8 cellular contexts compared by ENCODE assay signal in genomic region chr1:146051853-146052676, GRCh38. TPM values are rescaled to one million over a fixed set of nuclear protein-coding genes. Genes with fewer than 3 reads are reported as not detected.
DNase-seq lines count a peak whose midpoint lies in the region; ATAC-seq, FAIRE-seq and TF ChIP-seq lines count a peak whose summit lies in the region.
"Not testable (repeated sequence)": the region's sequence is repeated elsewhere in the genome, so short reads cannot be mapped to it uniquely, and the experiment has no call there.

No MANE protein-coding gene starts in this region.

- peaks cover 29% of the 10 kb centered on the region for H3K4me1 ChIP-seq in A549
- H3K4me1 ChIP-seq in skeletal muscle tissue (ENCODE audit: control insufficient read depth in 3 of 3, insufficient read depth in 3 of 3, low read length in 3 of 3): not testable (repeated sequence)

- peak; percentile 99 for TF ChIP-seq POLR2A in A549 (IDR thresholded peaks at IDR 0.05; ENCODE audit: low read length)

- not testable (repeated sequence) for H3K36me3 ChIP-seq in bronchial epithelial cell (ENCODE audit: control insufficient read depth, insufficient read depth, low read length); skeletal muscle tissue (ENCODE audit: control insufficient read depth in 3 of 3, insufficient read depth in 3 of 3, low read length in 3 of 3)

- not testable (repeated sequence) for TF ChIP-seq CTCF in A549 (IDR thresholded peaks at IDR 0.05); bronchial epithelial cell (IDR thresholded peaks at IDR 0.05; ENCODE audit: insufficient read depth, low read length, severe bottlenecking)

- peak in 1 of 2 experiments; percentile 38; a peak in 1 of 5 replicates for TF ChIP-seq EP300 in A549 (IDR thresholded peaks at IDR 0.05)

- WGBS in A549 (ENCODE audit: missing lambda C conversion rate): under 1% methylated on average over 32 of the region's 47 CpGs

- H3K9me3 ChIP-seq in A549; skeletal muscle tissue (ENCODE audit: control insufficient read depth in 3 of 3, low read length in 3 of 3): not testable (repeated sequence)

- TF ChIP-seq RAD21 in A549 (conservative IDR thresholded peaks at IDR 0.05 in 1 of 2, IDR thresholded peaks at IDR 0.05 in 1 of 2): peak in 1 of 2 experiments; percentile 28; a peak in 2 of 5 replicates

- H3K27ac ChIP-seq in A549 (peak overlapping the region; percentile 95 to 98), skeletal muscle tissue (ENCODE audit: low read depth, low read length) (peak overlapping the region; percentile 73)

- H3K27me3 ChIP-seq in bronchial epithelial cell (ENCODE audit: control insufficient read depth, insufficient read depth, low read length); skeletal muscle tissue (ENCODE audit: control insufficient read depth in 3 of 3, insufficient read depth in 3 of 3, low read length in 3 of 3): not testable (repeated sequence)

- H3K4me2 ChIP-seq in A549: peak overlapping the region; percentile 90

- FAIRE-seq in A549 (lab: Jason Lieb, UNC); bronchial epithelial cell (lab: Jason Lieb, UNC): not testable (repeated sequence)

- DNase-seq in A549 (ENCODE audit: low read depth in 1 of 2, low spot score in 1 of 2) (peak; percentile 92 to 98), NCI-H2227 treated with DMSO at 0.1 percent for 48 hours (lab: John Stamatoyannopoulos, UW) (peak; percentile 93), bronchial epithelial cell (ENCODE audit: low read depth) (peak; percentile 97), iPS-NIHi7 (ENCODE audit: extremely low spot score) (peak; percentile 78)
- DNase-seq in activated CD4-positive, CD25-positive, alpha-beta regulatory T cell (lab: John Stamatoyannopoulos, UW): peak; percentile 50 to 76 (median 68)

- ATAC-seq in A549 (peak; percentile 95 to 99), GM18861 (IDR thresholded peaks at IDR 0.05; ENCODE audit: unreplicated experiment) (peak; percentile 58), HG03139 (IDR thresholded peaks at IDR 0.05; ENCODE audit: unreplicated experiment) (peak; percentile 81)

- POLR2A ChIA-PET in A549 (lab: Yijun Ruan, JAX): interaction anchor here (0.8 to 4.6 kb wide), 6 partner anchors 9 to 125 kb away, joined by 3 to 106 read pairs (median 4); partner anchors contain the start of genes ANKRD34A, LIX1L, POLR3GL and RBM8A

- CTCF ChIA-PET in A549 (lab: Yijun Ruan, JAX): interaction anchor here (1.6 to 5.9 kb wide), 2 partner anchors 15 to 19 kb away, joined by 5 to 41 read pairs; no protein-coding TSS in a partner anchor

- H3K4me3 ChIP-seq in A549 (peak overlapping the region; percentile 50), bronchial epithelial cell (ENCODE audit: low read depth, low read length) (peak overlapping the region; percentile 36), skeletal muscle tissue (ENCODE audit: low read length in 3 of 3) (peak overlapping the region; percentile 41 to 69 (median 61))

- H3K9ac ChIP-seq in skeletal muscle tissue (ENCODE audit: low read depth in 1 of 3, low read length in 3 of 3): peak overlapping the region; percentile 35 to 85 (median 78)

TF ChIP-seq in A549, 52 proteins besides CTCF, POLR2A, EP300 and RAD21 (continues in another document):
- TF ChIP-seq RFX5 (IDR thresholded peaks at IDR 0.05) (0 out of 2 replicates have a peak, but pooled peaks have one; percentile 18), MAZ (IDR thresholded peaks at IDR 0.05; ENCODE audit: borderline replicate concordance, low read depth, low read length) (peak; percentile 89), HOXB13 (CRISPR knock-in tag; IDR thresholded peaks at IDR 0.05; ENCODE audit: low read depth) (0 out of 2 replicates have a peak, but pooled peaks have one; percentile 41), JUN (IDR thresholded peaks at IDR 0.05) (peak; percentile 100), CHD2 (IDR thresholded peaks at IDR 0.05; ENCODE audit: low read length, partially characterized antibody) (peak; percentile 65), POLR2AphosphoS2 (conservative IDR thresholded peaks at IDR 0.05; ENCODE audit: low read length) (peak; percentile 95), MAFK (IDR thresholded peaks at IDR 0.05; ENCODE audit: partially characterized antibody) (peak; percentile 99), TP53 (CRISPR knock-in tag; IDR thresholded peaks at IDR 0.05) (peak; percentile 99), RARB (CRISPR knock-in tag; IDR thresholded peaks at IDR 0.05) (peak; percentile 99), HOXB5 (CRISPR knock-in tag; IDR thresholded peaks at IDR 0.05) (peak; percentile 96), EHF (CRISPR knock-in tag; IDR thresholded peaks at IDR 0.05) (peak; percentile 96), MAX (IDR thresholded peaks at IDR 0.05) (peak; percentile 84), FOXS1 (CRISPR knock-in tag; IDR thresholded peaks at IDR 0.05) (peak; percentile 91)
- TF ChIP-seq, protein P1, sequence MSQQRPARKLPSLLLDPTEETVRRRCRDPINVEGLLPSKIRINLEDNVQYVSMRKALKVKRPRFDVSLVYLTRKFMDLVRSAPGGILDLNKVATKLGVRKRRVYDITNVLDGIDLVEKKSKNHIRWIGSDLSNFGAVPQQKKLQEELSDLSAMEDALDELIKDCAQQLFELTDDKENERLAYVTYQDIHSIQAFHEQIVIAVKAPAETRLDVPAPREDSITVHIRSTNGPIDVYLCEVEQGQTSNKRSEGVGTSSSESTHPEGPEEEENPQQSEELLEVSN (IDR thresholded peaks at IDR 0.05; ENCODE audit: borderline replicate concordance, low read depth): peak; percentile 42; the same call in 1 of the 2 replicates
- TF ChIP-seq, protein P2, sequence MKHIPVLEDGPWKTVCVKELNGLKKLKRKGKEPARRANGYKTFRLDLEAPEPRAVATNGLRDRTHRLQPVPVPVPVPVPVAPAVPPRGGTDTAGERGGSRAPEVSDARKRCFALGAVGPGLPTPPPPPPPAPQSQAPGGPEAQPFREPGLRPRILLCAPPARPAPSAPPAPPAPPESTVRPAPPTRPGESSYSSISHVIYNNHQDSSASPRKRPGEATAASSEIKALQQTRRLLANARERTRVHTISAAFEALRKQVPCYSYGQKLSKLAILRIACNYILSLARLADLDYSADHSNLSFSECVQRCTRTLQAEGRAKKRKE (CRISPR knock-in tag; IDR thresholded peaks at IDR 0.05; ENCODE audit: low read depth): peak; percentile 97
- TF ChIP-seq, protein P3, sequence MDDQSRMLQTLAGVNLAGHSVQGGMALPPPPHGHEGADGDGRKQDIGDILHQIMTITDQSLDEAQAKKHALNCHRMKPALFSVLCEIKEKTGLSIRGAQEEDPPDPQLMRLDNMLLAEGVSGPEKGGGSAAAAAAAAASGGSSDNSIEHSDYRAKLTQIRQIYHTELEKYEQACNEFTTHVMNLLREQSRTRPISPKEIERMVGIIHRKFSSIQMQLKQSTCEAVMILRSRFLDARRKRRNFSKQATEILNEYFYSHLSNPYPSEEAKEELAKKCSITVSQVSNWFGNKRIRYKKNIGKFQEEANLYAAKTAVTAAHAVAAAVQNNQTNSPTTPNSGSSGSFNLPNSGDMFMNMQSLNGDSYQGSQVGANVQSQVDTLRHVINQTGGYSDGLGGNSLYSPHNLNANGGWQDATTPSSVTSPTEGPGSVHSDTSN (IDR thresholded peaks at IDR 0.05): peak; percentile 94
- TF ChIP-seq, protein P4, sequence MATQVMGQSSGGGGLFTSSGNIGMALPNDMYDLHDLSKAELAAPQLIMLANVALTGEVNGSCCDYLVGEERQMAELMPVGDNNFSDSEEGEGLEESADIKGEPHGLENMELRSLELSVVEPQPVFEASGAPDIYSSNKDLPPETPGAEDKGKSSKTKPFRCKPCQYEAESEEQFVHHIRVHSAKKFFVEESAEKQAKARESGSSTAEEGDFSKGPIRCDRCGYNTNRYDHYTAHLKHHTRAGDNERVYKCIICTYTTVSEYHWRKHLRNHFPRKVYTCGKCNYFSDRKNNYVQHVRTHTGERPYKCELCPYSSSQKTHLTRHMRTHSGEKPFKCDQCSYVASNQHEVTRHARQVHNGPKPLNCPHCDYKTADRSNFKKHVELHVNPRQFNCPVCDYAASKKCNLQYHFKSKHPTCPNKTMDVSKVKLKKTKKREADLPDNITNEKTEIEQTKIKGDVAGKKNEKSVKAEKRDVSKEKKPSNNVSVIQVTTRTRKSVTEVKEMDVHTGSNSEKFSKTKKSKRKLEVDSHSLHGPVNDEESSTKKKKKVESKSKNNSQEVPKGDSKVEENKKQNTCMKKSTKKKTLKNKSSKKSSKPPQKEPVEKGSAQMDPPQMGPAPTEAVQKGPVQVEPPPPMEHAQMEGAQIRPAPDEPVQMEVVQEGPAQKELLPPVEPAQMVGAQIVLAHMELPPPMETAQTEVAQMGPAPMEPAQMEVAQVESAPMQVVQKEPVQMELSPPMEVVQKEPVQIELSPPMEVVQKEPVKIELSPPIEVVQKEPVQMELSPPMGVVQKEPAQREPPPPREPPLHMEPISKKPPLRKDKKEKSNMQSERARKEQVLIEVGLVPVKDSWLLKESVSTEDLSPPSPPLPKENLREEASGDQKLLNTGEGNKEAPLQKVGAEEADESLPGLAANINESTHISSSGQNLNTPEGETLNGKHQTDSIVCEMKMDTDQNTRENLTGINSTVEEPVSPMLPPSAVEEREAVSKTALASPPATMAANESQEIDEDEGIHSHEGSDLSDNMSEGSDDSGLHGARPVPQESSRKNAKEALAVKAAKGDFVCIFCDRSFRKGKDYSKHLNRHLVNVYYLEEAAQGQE (IDR thresholded peaks at IDR 0.05): peak; percentile 85

RNA-seq across cellular contexts. Expression of gene HJV, which starts 30.5 kb away (rescaled TPM):
- 0.07 TPM in 1 of 2 replicates, not detected in the other for polyA plus RNA-seq in A549 (2011; rRNA removed)
- not detected in 2 replicates for polyA plus RNA-seq in A549 (2012; cell fraction: cytosol; rRNA removed)
- not detected in 2 replicates for polyA plus RNA-seq in A549 (2012; cell fraction: nucleus; rRNA removed)
- polyA plus RNA-seq in A549 (2017; fragmentation: RNase III; extraction: RNeasy Plus Mini Kit Qiagen cat#74134 plus additional on column Dnase treatment): not detected in 3 replicates
- not detected in 2 replicates for polyA minus RNA-seq in A549 (2011; rRNA and poly(A)+ RNA removed)
- total RNA-seq in bronchial epithelial cell: not detected in 2 replicates
- 439 TPM for total RNA-seq in skeletal muscle tissue

RNA-seq across cellular contexts. Expression of gene TXNIP, which starts 55.7 kb away (rescaled TPM):
- 3.1 and 3.3 TPM in 2 replicates for polyA plus RNA-seq in A549 (2011; rRNA removed)
- polyA plus RNA-seq in A549 (2012; cell fraction: cytosol; rRNA removed): 0.06 and 0.08 TPM in 2 replicates
- polyA plus RNA-seq in A549 (2012; cell fraction: nucleus; rRNA removed): 0.05 and 0.09 TPM in 2 replicates
- 0.05 to 0.11 TPM in 2 of 3 replicates, not detected in the other for polyA plus RNA-seq in A549 (2017; fragmentation: RNase III; extraction: RNeasy Plus Mini Kit Qiagen cat#74134 plus additional on column Dnase treatment)
- 4.3 and 4.7 TPM in 2 replicates for polyA minus RNA-seq in A549 (2011; rRNA and poly(A)+ RNA removed)
- 9.0 and 913 TPM in 2 replicates for total RNA-seq in bronchial epithelial cell
- total RNA-seq in skeletal muscle tissue: 536 TPM

Comparison
In these comparisons a context has a peak if more than half of its experiments do, and no peak if none do; other contexts are left out.
1. Peak in every context shown above with its lines: DNase-seq, ATAC-seq, H3K4me3 ChIP-seq and H3K27ac ChIP-seq.
2. RNA of gene HJV, which starts 30.5 kb away (total RNA-seq): 439 TPM in skeletal muscle tissue (single experiment); not detected in bronchial epithelial cell; every median in the first group is over 100 times any median in the second.